ENCODE assay signal across 15 cellular contexts in genomic region chr1:212254853-212255363, GRCh38. TPM values are rescaled to one million over a fixed set of nuclear protein-coding genes. Genes with fewer than 3 reads are reported as not detected.
A peak's percentile ranks its signal among the peaks of the same experiment; 100 is the strongest.
DNase-seq lines count a peak whose midpoint lies in the region; ATAC-seq and TF ChIP-seq lines count a peak whose summit lies in the region.
"Had no signal": no experiment of that assay in that cellular context is flagged by ENCODE, and none has a peak within 500 bp of the region (broad histone marks: within the 10 kb centered on the region; RNA-seq: fewer than 3 reads in every experiment).

No MANE protein-coding gene starts in this region.

- H3K36me3 ChIP-seq in subcutaneous abdominal adipose tissue (ENCODE audit: control insufficient read depth in 5 of 5, insufficient read depth in 5 of 5, low read length in 5 of 5), result no peaks in the 10 kb centered on the region
- H3K36me3 ChIP-seq: heart left ventricle, right atrium auricular region had no signal

- H3K4me3 Mint-ChIP-seq in activated naive CD4-positive, alpha-beta T cell treated with anti-CD3 and anti-CD28 coated beads for 36 hours, result peak overlapping the region; percentile 43
- H3K4me3 Mint-ChIP-seq in WTC11, result no peak overlapping the region

- H3K9me3 Mint-ChIP-seq in activated naive CD4-positive, alpha-beta T cell treated with anti-CD3 and anti-CD28 coated beads for 36 hours, result no peaks in the 10 kb centered on the region
- no peaks in the 10 kb centered on the region for H3K9me3 Mint-ChIP-seq in WTC11

- H3K36me3 Mint-ChIP-seq in activated naive CD4-positive, alpha-beta T cell treated with anti-CD3 and anti-CD28 coated beads for 36 hours (ENCODE audit: low read depth), result no peaks in the 10 kb centered on the region
- no peaks in the 10 kb centered on the region for H3K36me3 Mint-ChIP-seq in WTC11

- no peak for DNase-seq in activated naive CD4-positive, alpha-beta T cell treated with anti-CD3 and anti-CD28 coated beads for 36 hours
- no peak for DNase-seq in activated naive CD4-positive, alpha-beta T cell treated with anti-CD3 and anti-CD28 coated beads, Interleukin-2, amount 50 U/mL, for 16 hours
- DNase-seq in WTC11 (ENCODE audit: low spot score) (no peak), islet precursor cell (peak; percentile 32), iPS-NIHi7 (ENCODE audit: extremely low spot score) (no peak), COLO668 (lab: John Stamatoyannopoulos, UW; ENCODE audit: unreplicated experiment) (no peak)
- DNase-seq: activated CD4-positive, alpha-beta T cell treated with anti-CD3 and anti-CD28 coated beads, Interleukin-2, amount 50 U/mL, for 48 hours; heart left ventricle; NCI-H1436; NK-92 treated with Interleukin-12 subunit alpha and Interleukin-12 subunit beta, amount 100 ng/mL, for 24 hours; trophoblast cell had no signal

- no peaks in the 10 kb centered on the region for H3K9me3 ChIP-seq in subcutaneous abdominal adipose tissue (ENCODE audit: control insufficient read depth in 5 of 5, low read length in 5 of 5)
- H3K9me3 ChIP-seq: heart left ventricle, right atrium auricular region had no signal

- peak overlapping the region; percentile 92 for H3K27ac ChIP-seq in subcutaneous abdominal adipose tissue (ENCODE audit: low read depth, low read length)
- H3K27ac ChIP-seq: SK-N-MC had no signal

- no peaks in the 10 kb centered on the region for H3K27me3 Mint-ChIP-seq in activated naive CD4-positive, alpha-beta T cell treated with anti-CD3 and anti-CD28 coated beads for 36 hours (ENCODE audit: low read depth)
- H3K27me3 Mint-ChIP-seq in WTC11 (ENCODE audit: low read depth), result no peaks in the 10 kb centered on the region

- ATAC-seq in WTC11 (no peak), HG03196 (IDR thresholded peaks at IDR 0.05; ENCODE audit: unreplicated experiment) (no peak)

- peak overlapping the region; percentile 15 for H3K27ac Mint-ChIP-seq in activated naive CD4-positive, alpha-beta T cell treated with anti-CD3 and anti-CD28 coated beads for 36 hours
- no peak overlapping the region for H3K27ac Mint-ChIP-seq in WTC11

- H3K4me1 ChIP-seq in subcutaneous abdominal adipose tissue (ENCODE audit: control insufficient read depth in 5 of 5, insufficient read depth in 5 of 5, low read length in 5 of 5), result peaks cover 11 to 44% (median 36%) of the 10 kb centered on the region in 5 donors

- no peak overlapping the region for H3K4me3 ChIP-seq in subcutaneous abdominal adipose tissue (ENCODE audit: low read depth in 1 of 5, low read length in 5 of 5)
- H3K4me3 ChIP-seq: heart left ventricle, right atrium auricular region, SK-N-MC had no signal

- POLR2A ChIA-PET in WTC11 (lab: Charles Lee), result no interaction called here

- no peak overlapping the region for H3K9ac ChIP-seq in subcutaneous abdominal adipose tissue (ENCODE audit: low read length in 5 of 5)

- peaks cover 47% of the 10 kb centered on the region for H3K4me1 Mint-ChIP-seq in activated naive CD4-positive, alpha-beta T cell treated with anti-CD3 and anti-CD28 coated beads for 36 hours (ENCODE audit: low read depth)
- peaks cover 7% of the 10 kb centered on the region; the same call in 1 of the 2 replicates for H3K4me1 Mint-ChIP-seq in WTC11

- TF ChIP-seq CTCF in WTC11 (IDR thresholded peaks at IDR 0.05), result no peak

- CTCF ChIA-PET in activated naive CD4-positive, alpha-beta T cell treated with anti-CD3 and anti-CD28 coated beads for 36 hours (lab: Charles Lee), result interaction anchor here (0.7 to 1.2 kb wide), 2 partner anchors 59 to 112 kb away, joined by 3 read pairs; no protein-coding TSS in a partner anchor
- CTCF ChIA-PET in WTC11 (lab: Charles Lee), result no interaction called here

- H3K27me3 ChIP-seq in subcutaneous abdominal adipose tissue (ENCODE audit: control insufficient read depth in 5 of 5, insufficient read depth in 4 of 5, low read length in 5 of 5), result no peaks in the 10 kb centered on the region
- H3K27me3 ChIP-seq: heart left ventricle, right atrium auricular region had no signal

- intact Hi-C loops in activated naive CD4-positive, alpha-beta T cell treated with anti-CD3 and anti-CD28 coated beads for 36 hours (cut with micrococcal nuclease), result no loop called here

TF ChIP-seq in WTC11, 78 proteins besides CTCF, POLR2A, EP300 and RAD21:
- TF ChIP-seq GRHL2 (CRISPR knock-in tag; IDR thresholded peaks at IDR 0.05; ENCODE audit: insufficient replicate concordance, severe bottlenecking) (no peak), GABPB1 (CRISPR knock-in tag; IDR thresholded peaks at IDR 0.05) (peak; percentile 98)

RNA-seq across cellular contexts. Expression of gene PPP2R5A, which starts 30.3 kb away (rescaled TPM):
- 10 to 100 TPM; 30.6 to 31.4 TPM for total RNA-seq in activated naive CD4-positive, alpha-beta T cell treated with anti-CD3 and anti-CD28 coated beads for 36 hours
- total RNA-seq in WTC11 (2021), result 32.0 to 35.9 TPM (median 32.1 TPM) in 3 replicates
